8 cellular contexts compared by ENCODE assay signal in the genomic region with DNA sequence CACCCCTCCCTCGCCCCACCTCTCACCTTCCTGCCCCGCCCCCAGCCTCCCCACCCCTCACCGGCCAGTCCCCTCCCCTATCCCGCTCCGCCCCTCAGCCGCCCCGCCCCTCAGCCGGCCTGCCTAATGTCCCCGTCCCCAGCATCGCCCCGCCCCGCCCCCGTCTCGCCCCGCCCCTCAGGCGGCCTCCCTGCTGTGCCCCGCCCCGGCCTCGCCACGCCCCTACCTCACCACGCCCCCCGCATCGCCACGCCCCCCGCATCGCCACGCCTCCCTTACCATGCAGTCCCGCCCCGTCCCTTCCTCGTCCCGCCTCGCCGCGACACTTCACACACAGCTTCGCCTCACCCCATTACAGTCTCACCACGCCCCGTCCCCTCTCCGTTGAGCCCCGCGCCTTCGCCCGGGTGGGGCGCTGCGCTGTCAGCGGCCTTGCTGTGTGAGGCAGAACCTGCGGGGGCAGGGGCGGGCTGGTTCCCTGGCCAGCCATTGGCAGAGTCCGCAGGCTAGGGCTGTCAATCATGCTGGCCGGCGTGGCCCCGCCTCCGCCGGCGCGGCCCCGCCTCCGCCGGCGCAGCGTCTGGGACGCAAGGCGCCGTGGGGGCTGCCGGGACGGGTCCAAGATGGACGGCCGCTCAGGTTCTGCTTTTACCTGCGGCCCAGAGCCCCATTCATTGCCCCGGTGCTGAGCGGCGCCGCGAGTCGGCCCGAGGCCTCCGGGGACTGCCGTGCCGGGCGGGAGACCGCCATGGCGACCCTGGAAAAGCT. TPM values are rescaled to one million over a fixed set of nuclear protein-coding genes. Genes with fewer than 3 reads are reported as not detected.
DNase-seq lines count a peak whose midpoint lies in the region; ATAC-seq, FAIRE-seq and TF ChIP-seq lines count a peak whose summit lies in the region.

A gene (plus strand): TSS at position 604 of the 768 bp plus-strand sequence. CDS start 145 bp downstream, at position 749.
A gene (minus strand): TSS at position 461 of the 768 bp plus-strand sequence.

- TF ChIP-seq CTCF in astrocyte (IDR thresholded peaks at IDR 0.05; ENCODE audit: insufficient read depth, low read depth, low read length) (no peak), vagina (IDR thresholded peaks at IDR 0.05) (no peak)

- H3K27me3 Mint-ChIP-seq in T-helper 2 cell treated with Interferon-gamma antibody and Interleukin-4, amounts not matched to agents 5 μg/mL and 100 μg/mL, for 36 hours (ENCODE audit: low read depth) = no peaks in the 10 kb centered on the region
- H3K27me3 Mint-ChIP-seq in astrocyte (ENCODE audit: low read depth, unreplicated experiment) = peaks cover 2% of the 10 kb centered on the region

- H3K27ac Mint-ChIP-seq in T-helper 2 cell treated with Interferon-gamma antibody and Interleukin-4, amounts not matched to agents 5 μg/mL and 100 μg/mL, for 36 hours = peak within 1 kb of the TSS; percentile 89
- H3K27ac Mint-ChIP-seq in astrocyte (ENCODE audit: unreplicated experiment) = peak within 1 kb of the TSS; percentile 98

- peaks cover 36% of the 10 kb centered on the region for H4K20me1 ChIP-seq in astrocyte (ENCODE audit: insufficient read depth, low read length)

- peak within 1 kb of the TSS; percentile 91 for H3K4me3 Mint-ChIP-seq in T-helper 2 cell treated with Interferon-gamma antibody and Interleukin-4, amounts not matched to agents 5 μg/mL and 100 μg/mL, for 36 hours
- peak within 1 kb of the TSS; percentile 92 for H3K4me3 Mint-ChIP-seq in astrocyte (ENCODE audit: unreplicated experiment)

- peaks cover 2% of the 10 kb centered on the region for H3K36me3 Mint-ChIP-seq in T-helper 2 cell treated with Interferon-gamma antibody and Interleukin-4, amounts not matched to agents 5 μg/mL and 100 μg/mL, for 36 hours (ENCODE audit: low read depth)
- H3K36me3 Mint-ChIP-seq in astrocyte (ENCODE audit: low read depth, unreplicated experiment) = no peaks in the 10 kb centered on the region

- H2AFZ ChIP-seq in astrocyte (ENCODE audit: low read depth, low read length) = peak within 1 kb of the TSS; percentile 100

- peak; percentile 85 for TF ChIP-seq POLR2A in GM18505 (IDR thresholded peaks at IDR 0.05; ENCODE audit: borderline replicate concordance, extremely low read depth, insufficient read depth, insufficient read length)
- peak in 1 of 2 donors; percentile 51 for TF ChIP-seq POLR2A in vagina (IDR thresholded peaks at IDR 0.05)

- H3K4me1 ChIP-seq in astrocyte (ENCODE audit: insufficient read depth, low read length) = peaks cover 26% of the 10 kb centered on the region
- H3K4me1 ChIP-seq in rectal smooth muscle tissue (ENCODE audit: control insufficient read depth, insufficient read depth, low read length) = peaks cover 7% of the 10 kb centered on the region
- H3K4me1 ChIP-seq in vagina = peaks cover 35% of the 10 kb centered on the region

- no peaks in the 10 kb centered on the region for H3K9me3 ChIP-seq in astrocyte (ENCODE audit: insufficient read depth, low read depth, low read length)
- H3K9me3 ChIP-seq in vagina = no peaks in the 10 kb centered on the region

- H3K36me3 ChIP-seq in astrocyte (ENCODE audit: insufficient read depth, low read length) (no peaks in the 10 kb centered on the region), rectal smooth muscle tissue (ENCODE audit: control insufficient read depth, insufficient read depth, low read length) (no peaks in the 10 kb centered on the region), vagina (no peaks in the 10 kb centered on the region)

- H3K79me2 ChIP-seq in astrocyte (ENCODE audit: insufficient read depth, low read length) = peaks cover 42% of the 10 kb centered on the region

- H3K4me3 ChIP-seq in astrocyte (ENCODE audit: insufficient read depth, low read depth, low read length) = peak within 1 kb of the TSS; percentile 96
- H3K4me3 ChIP-seq in rectal smooth muscle tissue (ENCODE audit: low read length) = peak within 1 kb of the TSS; percentile 95
- H3K4me3 ChIP-seq in vagina = peak within 1 kb of the TSS; percentile 79 to 87

- H3K27me3 ChIP-seq in astrocyte (ENCODE audit: insufficient read depth, low read length) (no peaks in the 10 kb centered on the region), rectal smooth muscle tissue (ENCODE audit: control insufficient read depth, insufficient read depth, low read length) (no peaks in the 10 kb centered on the region), vagina (no peaks in the 10 kb centered on the region)

- no peak for FAIRE-seq in astrocyte (lab: Jason Lieb, UNC)

- H3K27ac ChIP-seq in astrocyte (ENCODE audit: low read depth, low read length) = peak within 1 kb of the TSS; percentile 95
- H3K27ac ChIP-seq in rectal smooth muscle tissue (ENCODE audit: low read depth, low read length) = peak within 1 kb of the TSS; percentile 93
- peak within 1 kb of the TSS; percentile 85 for H3K27ac ChIP-seq in vagina

- DNase-seq in NCI-H1930 (lab: John Stamatoyannopoulos, UW) (peak; percentile 95), astrocyte (ENCODE audit: low read depth) (peak; percentile 81), hepatic stellate cell (ENCODE audit: low spot score) (peak; percentile 96), vagina (ENCODE audit: extremely low spot score in 2 of 2) (peak; percentile 96 to 99)
- DNase-seq in T-helper 2 cell treated with Interferon-gamma antibody and Interleukin-4, amounts not matched to agents 5 μg/mL and 100 μg/mL, for 36 hours (ENCODE audit: low spot score) = peak; percentile 92

- intact Hi-C loops in vagina (cut with DNase I) = no loop called here

- H3K9ac ChIP-seq in astrocyte (ENCODE audit: low read length) (peak within 1 kb of the TSS; percentile 100), rectal smooth muscle tissue (ENCODE audit: low read length) (peak within 1 kb of the TSS; percentile 77)

- H3K9me3 Mint-ChIP-seq in T-helper 2 cell treated with Interferon-gamma antibody and Interleukin-4, amounts not matched to agents 5 μg/mL and 100 μg/mL, for 36 hours = no peaks in the 10 kb centered on the region
- no peaks in the 10 kb centered on the region for H3K9me3 Mint-ChIP-seq in astrocyte (ENCODE audit: unreplicated experiment)

- peak within 1 kb of the TSS; percentile 98 for H3K4me2 ChIP-seq in astrocyte (ENCODE audit: low read length)

- peaks cover 15% of the 10 kb centered on the region for H3K4me1 Mint-ChIP-seq in T-helper 2 cell treated with Interferon-gamma antibody and Interleukin-4, amounts not matched to agents 5 μg/mL and 100 μg/mL, for 36 hours (ENCODE audit: low read depth)
- peaks cover 14% of the 10 kb centered on the region for H3K4me1 Mint-ChIP-seq in astrocyte (ENCODE audit: low read depth, unreplicated experiment)

- peak; percentile 72 for ATAC-seq in GM18505 (IDR thresholded peaks at IDR 0.05; ENCODE audit: unreplicated experiment)
- peak; percentile 78 for ATAC-seq in HG02970 (IDR thresholded peaks at IDR 0.05; ENCODE audit: low FRiP score, unreplicated experiment)

RNA-seq across cellular contexts. Expression of the first gene that starts in this region (rescaled TPM):
- total RNA-seq in astrocyte (62.8 and 65.2 TPM in 2 replicates), vagina (49.8 TPM)

RNA-seq across cellular contexts. Expression of the second gene that starts in this region (rescaled TPM):
- total RNA-seq in astrocyte (not detected in 2 replicates), vagina (not detected)

Comparison
In these comparisons a context has a peak if more than half of its experiments do, and no peak if none do; other contexts are left out.
1. Peak in every context shown above with its lines: DNase-seq, ATAC-seq, H3K4me3 ChIP-seq and H3K27ac ChIP-seq.